In the genomic region with DNA sequence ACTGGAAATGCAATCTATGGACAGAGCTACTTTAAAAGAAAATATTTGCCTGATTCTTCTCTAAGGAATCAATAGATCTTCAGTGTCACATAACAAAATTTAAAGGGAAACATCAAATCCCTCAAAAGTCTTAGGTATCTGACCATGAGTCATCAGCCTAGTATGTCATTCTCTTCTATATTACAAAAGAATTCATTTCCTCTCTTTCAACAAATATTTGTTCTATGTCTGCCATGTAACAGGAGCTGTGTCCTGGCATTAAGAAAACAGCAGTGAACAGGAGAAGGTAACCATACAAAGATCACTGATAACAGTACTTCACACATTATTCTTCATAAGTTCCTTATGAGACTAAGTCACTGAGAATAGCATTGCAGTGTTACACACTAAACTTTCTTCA, we compare ENCODE assay signal across 1 cellular context.
TF ChIP-seq lines count a peak whose summit lies in the region.

No MANE protein-coding gene starts in this region.

TF ChIP-seq in A549, 52 proteins besides CTCF, POLR2A, EP300 and RAD21 (continued from another document):
- 0 out of 2 replicates have a peak, but pooled peaks have one; percentile 19 for TF ChIP-seq GATA3 (IDR thresholded peaks at IDR 0.05; ENCODE audit: borderline replicate concordance)
- no peak for TF ChIP-seq MAZ (IDR thresholded peaks at IDR 0.05; ENCODE audit: borderline replicate concordance, low read depth, low read length)
- no peak for TF ChIP-seq KDM1A (IDR thresholded peaks at IDR 0.05; ENCODE audit: low read depth)
- no peak for TF ChIP-seq FOSL2 (IDR thresholded peaks at IDR 0.05)
- TF ChIP-seq FOSL2 (CRISPR knock-in tag; IDR thresholded peaks at IDR 0.05), result peak; percentile 66
TF ChIP-seq in A549: peak in this region for 2.
